ENCODE assay signal across 8 cellular contexts in the genomic region with DNA sequence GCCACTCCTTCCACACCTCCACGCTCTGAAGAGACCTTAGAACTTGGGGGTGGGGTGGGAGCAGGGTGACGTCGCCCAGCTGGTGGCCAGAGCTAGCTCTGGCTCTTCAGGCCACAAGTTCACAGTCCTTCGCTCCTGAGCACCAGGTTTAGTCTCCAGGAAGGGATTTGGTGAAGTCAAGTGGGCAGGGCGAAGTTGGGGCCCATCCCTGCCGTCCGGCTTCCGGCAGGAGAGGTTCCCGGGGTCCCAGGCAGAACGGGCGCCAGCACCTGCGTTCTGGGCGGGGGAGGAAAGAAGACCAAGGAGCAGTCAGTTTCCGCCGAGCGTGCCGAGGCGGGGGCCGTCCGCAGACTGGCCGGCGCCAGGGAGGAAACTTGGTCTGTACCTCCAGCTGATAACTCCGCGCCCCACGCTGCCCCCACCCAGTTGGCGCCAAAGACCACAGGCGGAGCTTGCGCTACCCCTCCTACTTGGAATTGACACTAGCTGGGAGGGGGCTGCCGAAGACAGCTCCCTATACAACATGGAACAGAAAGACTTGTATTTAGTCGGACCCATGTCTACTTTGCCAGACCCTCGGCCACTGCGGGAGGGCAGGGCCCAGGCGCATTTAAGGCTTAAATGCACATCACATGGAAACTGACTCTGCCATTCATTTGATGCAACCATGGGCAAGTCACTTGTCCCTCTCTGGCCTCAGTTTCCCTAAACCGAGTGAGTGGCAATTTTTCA. TPM values are rescaled to one million over a fixed set of nuclear protein-coding genes. Genes with fewer than 3 reads are reported as not detected.
DNase-seq lines count a peak whose midpoint lies in the region; ATAC-seq and TF ChIP-seq lines count a peak whose summit lies in the region.

No MANE protein-coding gene starts in this region.

- H3K4me3 ChIP-seq in GM08714 (ENCODE audit: low read length) (peak overlapping the region; percentile 69), fibroblast of villous mesenchyme (ENCODE audit: low read depth, low read length) (peak overlapping the region; percentile 91), osteoblast (ENCODE audit: insufficient read depth, low read length) (peak overlapping the region; percentile 90)

- peaks cover 24% of the 10 kb centered on the region for H3K79me2 ChIP-seq in osteoblast (ENCODE audit: insufficient read depth, low read length)

- H3K36me3 Mint-ChIP-seq in activated CD8-positive, alpha-beta memory T cell treated with anti-CD3 and anti-CD28 coated beads, Interleukin-2, amount 10 ng/mL, durations not matched to agents 7 days and 5 days = no peaks in the 10 kb centered on the region

- H3K9me3 ChIP-seq in osteoblast (ENCODE audit: low read depth, low read length) = no peaks in the 10 kb centered on the region

- peaks cover 41% of the 10 kb centered on the region for H3K27me3 Mint-ChIP-seq in activated CD8-positive, alpha-beta memory T cell treated with anti-CD3 and anti-CD28 coated beads, Interleukin-2, amount 10 ng/mL, durations not matched to agents 7 days and 5 days

- H2AFZ ChIP-seq in osteoblast (ENCODE audit: low read length) = no peak overlapping the region

- H4K20me1 ChIP-seq in osteoblast (ENCODE audit: insufficient read depth, low read length) = peaks cover 20% of the 10 kb centered on the region

- no peak for ATAC-seq in activated CD8-positive, alpha-beta memory T cell treated with anti-CD3 and anti-CD28 coated beads, Interleukin-2, amount 10 ng/mL, durations not matched to agents 7 days and 5 days
- ATAC-seq in HG02610 (IDR thresholded peaks at IDR 0.05; ENCODE audit: unreplicated experiment) = no peak

- no peak for TF ChIP-seq CTCF in fibroblast of villous mesenchyme (IDR thresholded peaks at IDR 0.05; ENCODE audit: insufficient read depth, low read depth, low read length)
- TF ChIP-seq CTCF in osteoblast (IDR thresholded peaks at IDR 0.05; ENCODE audit: extremely low read depth, low read depth, low read length) = no peak

- CTCF ChIA-PET in activated CD8-positive, alpha-beta memory T cell treated with anti-CD3 and anti-CD28 coated beads, Interleukin-2, amount 10 ng/mL, durations not matched to agents 7 days and 5 days (lab: Charles Lee) = interaction anchor here (0.7 to 23.4 kb wide), 18 partner anchors 9 to 134 kb away, joined by 3 to 753 read pairs (median 5); a partner anchor contains a TSS

- peaks cover 10% of the 10 kb centered on the region for H3K36me3 ChIP-seq in osteoblast (ENCODE audit: insufficient read depth, low read length)

- DNase-seq in NCI-H2081 (lab: John Stamatoyannopoulos, UW) (peak; percentile 68 to 87), fibroblast of villous mesenchyme (ENCODE audit: low read depth) (peak; percentile 47), osteoblast (ENCODE audit: insufficient read length, low spot score, missing footprints) (peak; percentile 89), SKM-1 treated with dmso at 0.1 percent for 144 hours (lab: John Stamatoyannopoulos, UW; ENCODE audit: unreplicated experiment) (no peak), G401 (ENCODE audit: low spot score) (no peak)
- DNase-seq in activated CD8-positive, alpha-beta memory T cell treated with anti-CD3 and anti-CD28 coated beads, Interleukin-2, amount 10 ng/mL, durations not matched to agents 7 days and 5 days = peak; percentile 54

- H3K27ac ChIP-seq in osteoblast (ENCODE audit: low read depth, low read length) = peak overlapping the region; percentile 97

- peak overlapping the region; percentile 71 for H3K27ac Mint-ChIP-seq in activated CD8-positive, alpha-beta memory T cell treated with anti-CD3 and anti-CD28 coated beads, Interleukin-2, amount 10 ng/mL, durations not matched to agents 7 days and 5 days

- peak overlapping the region; percentile 95 for H3K4me2 ChIP-seq in osteoblast (ENCODE audit: insufficient read depth, low read length)

- H3K27me3 ChIP-seq in osteoblast (ENCODE audit: insufficient read depth, low read length) = no peaks in the 10 kb centered on the region

- no peaks in the 10 kb centered on the region for H3K9me3 Mint-ChIP-seq in activated CD8-positive, alpha-beta memory T cell treated with anti-CD3 and anti-CD28 coated beads, Interleukin-2, amount 10 ng/mL, durations not matched to agents 7 days and 5 days (ENCODE audit: low read depth)

- in situ Hi-C loops in G401 (cut with HindIII; ENCODE audit: low sequenced_read_pairs) = no loop called here

- H3K4me1 ChIP-seq in osteoblast (ENCODE audit: insufficient read depth, low read length) = peaks cover 64% of the 10 kb centered on the region

- peak overlapping the region; percentile 84 for H3K4me3 Mint-ChIP-seq in activated CD8-positive, alpha-beta memory T cell treated with anti-CD3 and anti-CD28 coated beads, Interleukin-2, amount 10 ng/mL, durations not matched to agents 7 days and 5 days

- peaks cover 58% of the 10 kb centered on the region for H3K4me1 Mint-ChIP-seq in activated CD8-positive, alpha-beta memory T cell treated with anti-CD3 and anti-CD28 coated beads, Interleukin-2, amount 10 ng/mL, durations not matched to agents 7 days and 5 days

RNA-seq across cellular contexts. Expression of a gene that starts 1.0 kb away (rescaled TPM):
- 10 to 100 TPM; 14.4 to 34.2 TPM for total RNA-seq in activated CD8-positive, alpha-beta memory T cell treated with anti-CD3 and anti-CD28 coated beads, Interleukin-2, amount 10 ng/mL, durations not matched to agents 7 days and 5 days
- total RNA-seq in fibroblast of villous mesenchyme (32.4 and 86.3 TPM in 2 replicates), osteoblast (177 and 240 TPM in 2 replicates)
- 1,524 and 1,844 TPM in 2 replicates for total RNA-seq in G401 (2014; rRNA removed; shearing (Covaris generic))

RNA-seq across cellular contexts. Expression of a gene that starts 27.3 kb away (rescaled TPM):
- total RNA-seq in activated CD8-positive, alpha-beta memory T cell treated with anti-CD3 and anti-CD28 coated beads, Interleukin-2, amount 10 ng/mL, durations not matched to agents 7 days and 5 days = 100 to 1,000 TPM in 1 of 2 experiments, 10 to 100 TPM in 1; 77.4 to 103 TPM
- total RNA-seq in fibroblast of villous mesenchyme (2.2 and 2.9 TPM in 2 replicates), osteoblast (under 0.01 and 0.29 TPM in 2 replicates)
- total RNA-seq in G401 (2014; rRNA removed; shearing (Covaris generic)) = 8.4 and 11.7 TPM in 2 replicates

Comparison
In these comparisons a context has a peak if more than half of its experiments do, and no peak if none do; other contexts are left out.
1. DNase-seq: peak in NCI-H2081 (2 of 2), activated CD8-positive, alpha-beta memory T cell treated with anti-CD3 and anti-CD28 coated beads, Interleukin-2, amount 10 ng/mL, durations not matched to agents 7 days and 5 days (single experiment), fibroblast of villous mesenchyme (single experiment) and osteoblast (single experiment); none in SKM-1 treated with dmso at 0.1 percent for 144 hours (single experiment) and G401 (single experiment).
2. Peak in every context shown above with its lines, with median percentiles within 50 percentile points of each other: H3K4me3 ChIP-seq.